In genomic region chr5:5570646-5571045, GRCh38 we compare ENCODE assay signal across 37 cellular contexts.
"Had no signal": no experiment of that assay in that cellular context is flagged by ENCODE, and none has a peak within 500 bp of the region (broad histone marks: within the 10 kb centered on the region; RNA-seq: fewer than 3 reads in every experiment).

No MANE protein-coding gene starts in this region.

- DNase-seq: activated B cell treated with CpG ODN at 0.5 μM for 24 hours; activated CD4-positive, alpha-beta memory T cell treated with anti-CD3 and anti-CD28 coated beads for 36 hours; activated CD4-positive, alpha-beta T cell treated with anti-CD3 and anti-CD28 coated beads for 4 hours; activated CD4-positive, alpha-beta T cell treated with anti-CD3 and anti-CD28 coated beads, Interleukin-2, amount 10 ng/mL, durations not matched to agents 24 days and 14 days; activated CD4-positive, alpha-beta T cell treated with anti-CD3 and anti-CD28 coated beads, Interleukin-2, amount 50 U/mL, for 1 hour; activated CD4-positive, alpha-beta T cell treated with anti-CD3 and anti-CD28 coated beads, Interleukin-2, amount 50 U/mL, for 4 hours; activated CD4-positive, CD25-positive, alpha-beta regulatory T cell treated with anti-CD3 and anti-CD28 coated beads, Interleukin-2, amount 50 U/mL, for 72 hours; activated CD8-positive, alpha-beta memory T cell treated with anti-CD3 and anti-CD28 coated beads, Interleukin-2, amount 50 U/mL, for 4 hours; activated CD8-positive, alpha-beta T cell treated with anti-CD3 and anti-CD28 coated beads for 36 hours; activated effector memory CD4-positive, alpha-beta T cell treated with anti-CD3 and anti-CD28 coated beads, Interleukin-2, amount 50 U/mL, for 16 hours; activated gamma-delta T cell treated with Interleukin-2 at 50 U/mL for 16 hours; activated naive CD4-positive, alpha-beta T cell; activated naive CD4-positive, alpha-beta T cell treated with anti-CD3 and anti-CD28 coated beads for 36 hours; activated naive CD4-positive, alpha-beta T cell treated with anti-CD3 and anti-CD28 coated beads, Interleukin-2, amount 50 U/mL, for 16 hours; activated naive CD8-positive, alpha-beta T cell treated with anti-CD3 and anti-CD28 coated beads for 36 hours; activated T-cell treated with anti-CD3 and anti-CD28 coated beads for 4 hours; activated T-cell treated with anti-CD3 and anti-CD28 coated beads, Interleukin-2, amount 50 U/mL, for 1 hour; activated T-cell treated with anti-CD3 and anti-CD28 coated beads, Interleukin-2, amount 50 U/mL, for 4 hours; activated T-cell treated with anti-CD3 and anti-CD28 coated beads, Interleukin-2, amount 50 U/mL, for 72 hours; adrenal gland; amniotic stem cell; aorta; body of pancreas; brain microvascular endothelial cell; central memory CD4-positive, alpha-beta T cell; T-helper 1 cell; T-helper 2 cell; T-helper 9 cell had no signal

- H3K4me1 ChIP-seq: adrenal gland, body of pancreas, breast epithelium had no signal

- H3K27ac Mint-ChIP-seq: activated B cell treated with CpG ODN at 0.5 μM for 24 hours; activated CD4-positive, alpha-beta memory T cell treated with anti-CD3 and anti-CD28 coated beads for 36 hours; activated CD4-positive, alpha-beta T cell treated with anti-CD3 and anti-CD28 coated beads, Interleukin-2, amount 10 ng/mL, durations not matched to agents 24 days and 14 days; activated CD8-positive, alpha-beta T cell treated with anti-CD3 and anti-CD28 coated beads for 36 hours; activated naive CD4-positive, alpha-beta T cell treated with anti-CD3 and anti-CD28 coated beads for 36 hours; activated naive CD4-positive, alpha-beta T cell treated with anti-CD3 and anti-CD28 coated beads, Interleukin-2, amount 50 U/mL, for 72 hours; activated naive CD8-positive, alpha-beta T cell treated with anti-CD3 and anti-CD28 coated beads for 36 hours; activated T-cell treated with anti-CD3 and anti-CD28 coated beads, Interleukin-2, amount 50 U/mL, for 72 hours; activated T-helper 1 cell treated with anti-CD3 and anti-CD28 coated beads, Interleukin-12 subunit alpha, Interleukin-12 subunit beta, Interleukin-2, Interleukin-4 antibody, amounts not matched to agents 30 ng/mL and 10 ng/mL and 1 ng/mL, durations not matched to agents 14 hours and 24 hours and 36 hours; activated T-helper 17 cell treated with anti-CD3 and anti-CD28 coated beads, Interleukin-2, amount 50 U/mL, for 72 hours; T-helper 1 cell treated with Interleukin-12 subunit alpha and Interleukin-12 subunit beta and Interleukin-4 antibody, amounts not matched to agents 30 μg/mL and 1 μg/mL, for 36 hours; T-helper 2 cell treated with Interferon-gamma antibody and Interleukin-4, amounts not matched to agents 5 μg/mL and 100 μg/mL, for 36 hours had no signal

- H3K4me3 Mint-ChIP-seq: activated B cell treated with CpG ODN at 0.5 μM for 24 hours; activated CD4-positive, alpha-beta memory T cell treated with anti-CD3 and anti-CD28 coated beads for 36 hours; activated CD4-positive, alpha-beta T cell treated with anti-CD3 and anti-CD28 coated beads, Interleukin-2, amount 10 ng/mL, durations not matched to agents 24 days and 14 days; activated CD8-positive, alpha-beta T cell treated with anti-CD3 and anti-CD28 coated beads for 36 hours; activated naive CD4-positive, alpha-beta T cell treated with anti-CD3 and anti-CD28 coated beads for 36 hours; activated naive CD8-positive, alpha-beta T cell treated with anti-CD3 and anti-CD28 coated beads for 36 hours; activated T-cell treated with anti-CD3 and anti-CD28 coated beads, Interleukin-2, amount 50 U/mL, for 4 hours; activated T-cell treated with anti-CD3 and anti-CD28 coated beads, Interleukin-2, amount 50 U/mL, for 72 hours; activated T-helper 1 cell treated with anti-CD3 and anti-CD28 coated beads, Interleukin-12 subunit alpha, Interleukin-12 subunit beta, Interleukin-2, Interleukin-4 antibody, amounts not matched to agents 30 ng/mL and 10 ng/mL and 1 ng/mL, durations not matched to agents 14 hours and 24 hours and 36 hours; activated T-helper 17 cell treated with anti-CD3 and anti-CD28 coated beads, Interleukin-2, amount 50 U/mL, for 72 hours; T-helper 1 cell treated with Interleukin-12 subunit alpha and Interleukin-12 subunit beta and Interleukin-4 antibody, amounts not matched to agents 30 μg/mL and 1 μg/mL, for 36 hours; T-helper 2 cell treated with Interferon-gamma antibody and Interleukin-4, amounts not matched to agents 5 μg/mL and 100 μg/mL, for 36 hours had no signal

- FAIRE-seq: astrocyte, TTC549 had no signal

- H3K4me1 Mint-ChIP-seq: activated B cell treated with CpG ODN at 0.5 μM for 24 hours; activated CD4-positive, alpha-beta T cell treated with anti-CD3 and anti-CD28 coated beads, Interleukin-2, amount 10 ng/mL, durations not matched to agents 24 days and 14 days; activated naive CD8-positive, alpha-beta T cell treated with anti-CD3 and anti-CD28 coated beads for 36 hours had no signal

- H3K27me3 ChIP-seq: adrenal gland, body of pancreas, brain microvascular endothelial cell, breast epithelium had no signal

- H3K36me3 Mint-ChIP-seq: activated CD4-positive, alpha-beta memory T cell treated with anti-CD3 and anti-CD28 coated beads for 36 hours; activated naive CD4-positive, alpha-beta T cell treated with anti-CD3 and anti-CD28 coated beads, Interleukin-2, amount 50 U/mL, for 72 hours; activated naive CD8-positive, alpha-beta T cell treated with anti-CD3 and anti-CD28 coated beads for 36 hours had no signal

- H3K36me3 ChIP-seq: adrenal gland, brain microvascular endothelial cell, breast epithelium had no signal

- H3K9me3 Mint-ChIP-seq: activated B cell treated with CpG ODN at 0.5 μM for 24 hours; activated CD4-positive, alpha-beta memory T cell treated with anti-CD3 and anti-CD28 coated beads for 36 hours; activated CD4-positive, alpha-beta T cell treated with anti-CD3 and anti-CD28 coated beads, Interleukin-2, amount 10 ng/mL, durations not matched to agents 24 days and 14 days; activated CD8-positive, alpha-beta T cell treated with anti-CD3 and anti-CD28 coated beads for 36 hours; activated naive CD4-positive, alpha-beta T cell treated with anti-CD3 and anti-CD28 coated beads for 36 hours; activated naive CD4-positive, alpha-beta T cell treated with anti-CD3 and anti-CD28 coated beads, Interleukin-2, amount 50 U/mL, for 72 hours; activated naive CD8-positive, alpha-beta T cell treated with anti-CD3 and anti-CD28 coated beads for 36 hours; activated T-cell treated with anti-CD3 and anti-CD28 coated beads, Interleukin-2, amount 50 U/mL, for 4 hours; activated T-cell treated with anti-CD3 and anti-CD28 coated beads, Interleukin-2, amount 50 U/mL, for 72 hours; activated T-helper 1 cell treated with anti-CD3 and anti-CD28 coated beads, Interleukin-12 subunit alpha, Interleukin-12 subunit beta, Interleukin-2, Interleukin-4 antibody, amounts not matched to agents 30 ng/mL and 10 ng/mL and 1 ng/mL, durations not matched to agents 14 hours and 24 hours and 36 hours; activated T-helper 17 cell treated with anti-CD3 and anti-CD28 coated beads, Interleukin-2, amount 50 U/mL, for 72 hours; T-helper 1 cell treated with Interleukin-12 subunit alpha and Interleukin-12 subunit beta and Interleukin-4 antibody, amounts not matched to agents 30 μg/mL and 1 μg/mL, for 36 hours; T-helper 2 cell treated with Interferon-gamma antibody and Interleukin-4, amounts not matched to agents 5 μg/mL and 100 μg/mL, for 36 hours had no signal

- H3K4me3 ChIP-seq: adrenal gland, body of pancreas, breast epithelium had no signal

- H3K27ac ChIP-seq: adrenal gland, body of pancreas, brain microvascular endothelial cell, breast epithelium, VCaP had no signal

- ATAC-seq: activated CD8-positive, alpha-beta T cell treated with anti-CD3 and anti-CD28 coated beads for 36 hours; activated naive CD4-positive, alpha-beta T cell treated with anti-CD3 and anti-CD28 coated beads, Interleukin-2, amount 50 U/mL, for 72 hours; activated T-cell treated with anti-CD3 and anti-CD28 coated beads, Interleukin-2, amount 50 U/mL, for 4 hours; activated T-cell treated with anti-CD3 and anti-CD28 coated beads, Interleukin-2, amount 50 U/mL, for 72 hours; activated T-helper 17 cell treated with anti-CD3 and anti-CD28 coated beads, Interleukin-2, amount 50 U/mL, for 72 hours; body of pancreas had no signal

- H3K9me3 ChIP-seq: adrenal gland, body of pancreas, breast epithelium had no signal
